Comparison of ENCODE assay signal across 22 cellular contexts in the genomic region with DNA sequence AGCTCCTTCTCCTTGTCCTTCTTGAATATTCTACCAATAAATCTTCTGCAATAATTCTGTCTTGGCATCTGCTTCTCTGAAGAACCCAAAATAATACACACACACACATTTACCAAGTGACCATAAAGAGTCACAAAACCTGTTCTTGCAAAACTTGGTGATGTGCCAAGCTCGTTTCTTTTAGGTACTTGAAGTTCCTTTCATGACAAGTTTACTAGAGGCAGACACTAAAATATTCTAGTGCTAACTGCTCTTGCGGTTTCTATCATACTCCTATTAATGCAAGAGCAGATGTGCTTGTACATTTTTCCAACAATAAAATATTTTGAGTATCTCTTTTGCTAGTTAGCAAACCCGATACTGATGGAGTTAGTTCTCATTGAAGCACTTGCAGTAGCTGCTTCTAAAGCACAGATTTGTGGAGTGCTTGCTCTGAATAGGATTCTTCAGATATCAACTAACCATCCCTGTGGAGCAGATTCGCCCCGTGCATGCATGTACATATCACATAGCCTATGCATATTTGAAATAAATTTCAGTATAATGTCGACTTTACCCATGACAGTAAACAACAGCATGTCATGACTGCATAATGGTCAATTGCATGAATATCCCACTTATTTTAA. TPM values are rescaled to one million over a fixed set of nuclear protein-coding genes. Genes with fewer than 3 reads are reported as not detected.
DNase-seq lines count a peak whose midpoint lies in the region; ATAC-seq and TF ChIP-seq lines count a peak whose summit lies in the region.
"Had no signal": no experiment of that assay in that cellular context is flagged by ENCODE, and none has a peak within 500 bp of the region (broad histone marks: within the 10 kb centered on the region; RNA-seq: fewer than 3 reads in every experiment).

No MANE protein-coding gene starts in this region.

- DNase-seq in Caco-2 = no peak
- peak; percentile 25 for DNase-seq in mucosa of gallbladder (ENCODE audit: low spot score)
- no peak for DNase-seq in right cardiac atrium
- no peak for DNase-seq in GM13976 (ENCODE audit: low spot score)
- DNase-seq in NCI-H1048 (lab: John Stamatoyannopoulos, UW) = no peak
- DNase-seq in stimulated activated CD4-positive, alpha-beta T cell treated with anti-CD3 and anti-CD28 coated beads, Interleukin-4, amount 100 ng/mL, for 24 hours = no peak
- DNase-seq: activated B cell treated with CpG ODN at 0.5 μM for 24 hours; activated effector memory CD4-positive, alpha-beta T cell treated with anti-CD3 and anti-CD28 coated beads, Interleukin-2, amount 50 U/mL, for 16 hours; anterior cingulate cortex; head of caudate nucleus; Karpas-422; NCI-H1930; NCI-H82; nucleus accumbens; T-helper 1 cell had no signal

- ATAC-seq in right cardiac atrium = no peak
- ATAC-seq: stimulated activated effector memory CD8-positive, alpha-beta T cell treated with anti-CD3 and anti-CD28 coated beads, Interleukin-12 subunit alpha, Interleukin-12 subunit beta, amount 100 ng/mL, for 72 hours had no signal

- no peak overlapping the region for H3K4me3 ChIP-seq in Caco-2 (ENCODE audit: low read depth, low read length)
- peak overlapping the region; percentile 47 for H3K4me3 ChIP-seq in Loucy (ENCODE audit: low read length, poor library complexity, severe bottlenecking)
- no peak overlapping the region for H3K4me3 ChIP-seq in right cardiac atrium (ENCODE audit: low read length)
- H3K4me3 ChIP-seq: upper lobe of left lung had no signal

- 53% methylated on average over 6 of the region's 6 CpGs for WGBS in right cardiac atrium

- H3K27me3 Mint-ChIP-seq in Caco-2 (ENCODE audit: insufficient read depth, unreplicated experiment) = no peaks in the 10 kb centered on the region
- H3K27me3 Mint-ChIP-seq: activated B cell treated with CpG ODN at 0.5 μM for 24 hours had no signal

- H3F3A ChIP-seq in Loucy (ENCODE audit: low read depth) = peaks cover 8% of the 10 kb centered on the region; the same call in 1 of the 2 replicates

- peak overlapping the region; percentile 22 for H3K27ac Mint-ChIP-seq in Caco-2 (ENCODE audit: unreplicated experiment)
- H3K27ac Mint-ChIP-seq: activated B cell treated with CpG ODN at 0.5 μM for 24 hours; stimulated activated effector memory CD8-positive, alpha-beta T cell treated with anti-CD3 and anti-CD28 coated beads, Interleukin-12 subunit alpha, Interleukin-12 subunit beta, amount 100 ng/mL, for 72 hours had no signal

- H3K9ac ChIP-seq in Loucy (ENCODE audit: low read depth, low read length, poor library complexity, severe bottlenecking) = peak overlapping the region; percentile 11

- CTCF ChIA-PET in Caco-2 (lab: Charles Lee) = interaction anchor here (1.4 kb wide), 1 partner anchor 158 kb away, joined by 4 read pairs; no protein-coding TSS in a partner anchor

- H3K9me2 ChIP-seq in Loucy (replicated peaks; ENCODE audit: low read depth, low read length) = no peaks in the 10 kb centered on the region

- no peak for TF ChIP-seq CTCF in Caco-2 (IDR thresholded peaks at IDR 0.05; ENCODE audit: insufficient read depth in 1 of 2, low read depth in 1 of 2, low read length in 1 of 2, severe bottlenecking in 1 of 2, unreplicated experiment in 1 of 2)
- no peak for TF ChIP-seq CTCF in Loucy (conservative IDR thresholded peaks at IDR 0.05; ENCODE audit: low read length)
- no peak for TF ChIP-seq CTCF in VCaP (conservative IDR thresholded peaks at IDR 0.05)
- no peak for TF ChIP-seq CTCF in GM13976 (IDR thresholded peaks at IDR 0.05; ENCODE audit: borderline replicate concordance, control extremely low read depth, extremely low read depth, insufficient read depth, missing control alignments)

- H3K9me3 ChIP-seq in Caco-2 (no peaks in the 10 kb centered on the region), Loucy (ENCODE audit: insufficient read depth, low read depth, low read length) (no peaks in the 10 kb centered on the region), right cardiac atrium (ENCODE audit: control insufficient read depth, low read length) (no peaks in the 10 kb centered on the region)
- H3K9me3 ChIP-seq: upper lobe of left lung had no signal

- intact Hi-C loops in Caco-2 (cut with micrococcal nuclease; ENCODE audit: unreplicated experiment) (loop anchor here (5.0 kb wide), 1 partner anchor 77 kb away; no protein-coding TSS in a partner anchor), right cardiac atrium (cut with DNase I) (no loop called here)

- H3K4me1 ChIP-seq in Caco-2 (peaks cover 35% of the 10 kb centered on the region), Loucy (ENCODE audit: insufficient read depth, low read length, poor library complexity, severe bottlenecking) (peaks cover 44% of the 10 kb centered on the region), right cardiac atrium (ENCODE audit: control insufficient read depth, insufficient read depth, low read length) (no peaks in the 10 kb centered on the region)

- H3K4me2 ChIP-seq in Loucy (ENCODE audit: low read depth, low read length, poor library complexity, severe bottlenecking) = peak overlapping the region; percentile 71

- POLR2A ChIA-PET in Caco-2 (lab: Charles Lee) = no interaction called here

- no peaks in the 10 kb centered on the region for H3K36me3 Mint-ChIP-seq in Caco-2 (ENCODE audit: insufficient read depth, unreplicated experiment)
- H3K36me3 Mint-ChIP-seq: stimulated activated effector memory CD8-positive, alpha-beta T cell treated with anti-CD3 and anti-CD28 coated beads, Interleukin-12 subunit alpha, Interleukin-12 subunit beta, amount 100 ng/mL, for 72 hours had no signal

- H3K4me3 Mint-ChIP-seq in Caco-2 (ENCODE audit: unreplicated experiment) = no peak overlapping the region
- H3K4me3 Mint-ChIP-seq: activated B cell treated with CpG ODN at 0.5 μM for 24 hours; stimulated activated effector memory CD8-positive, alpha-beta T cell treated with anti-CD3 and anti-CD28 coated beads, Interleukin-12 subunit alpha, Interleukin-12 subunit beta, amount 100 ng/mL, for 72 hours had no signal

- no peak overlapping the region for H2AFZ ChIP-seq in Loucy (ENCODE audit: low read length)

- peaks cover 19% of the 10 kb centered on the region for H3K4me1 Mint-ChIP-seq in Caco-2 (ENCODE audit: low read depth, unreplicated experiment)
- H3K4me1 Mint-ChIP-seq: stimulated activated effector memory CD8-positive, alpha-beta T cell treated with anti-CD3 and anti-CD28 coated beads, Interleukin-12 subunit alpha, Interleukin-12 subunit beta, amount 100 ng/mL, for 72 hours had no signal

- H3K36me3 ChIP-seq in Caco-2 (ENCODE audit: control insufficient read depth, insufficient read depth, low read length) (no peaks in the 10 kb centered on the region), Loucy (ENCODE audit: insufficient read depth, low read length) (no peaks in the 10 kb centered on the region)
- H3K36me3 ChIP-seq: upper lobe of left lung had no signal

- no peaks in the 10 kb centered on the region for H3K27me3 ChIP-seq in Caco-2 (replicated peaks; ENCODE audit: control insufficient read depth, insufficient read depth, low read length)
- H3K27me3 ChIP-seq in Loucy (ENCODE audit: insufficient read depth, low read length, poor library complexity, severe bottlenecking) = no peaks in the 10 kb centered on the region
- H3K27me3 ChIP-seq in right cardiac atrium (ENCODE audit: control insufficient read depth, insufficient read depth) = no peaks in the 10 kb centered on the region
- H3K27me3 ChIP-seq: upper lobe of left lung had no signal

- no TSS peak for BruUV-seq in Caco-2 (replicated peaks; lab: Mats Ljungman, UMichigan)

- no peaks in the 10 kb centered on the region for H3K9me3 Mint-ChIP-seq in Caco-2 (ENCODE audit: unreplicated experiment)
- H3K9me3 Mint-ChIP-seq: activated B cell treated with CpG ODN at 0.5 μM for 24 hours; stimulated activated effector memory CD8-positive, alpha-beta T cell treated with anti-CD3 and anti-CD28 coated beads, Interleukin-12 subunit alpha, Interleukin-12 subunit beta, amount 100 ng/mL, for 72 hours had no signal

- in situ Hi-C loops in GM13976 (cut with MboI; ENCODE audit: low sequenced_read_pairs, unreplicated experiment) = no loop called here

- no peaks in the 10 kb centered on the region for H3K79me2 ChIP-seq in Loucy (ENCODE audit: insufficient read depth, low read length)

- no peaks in the 10 kb centered on the region for H4K20me1 ChIP-seq in Loucy (ENCODE audit: insufficient read depth, low read length, poor library complexity, severe bottlenecking)

- H3K27ac ChIP-seq in VCaP = peak overlapping the region; percentile 80
- H3K27ac ChIP-seq in right cardiac atrium (ENCODE audit: low read length) = no peak overlapping the region
- H3K27ac ChIP-seq: HL-60, RWPE1, upper lobe of left lung had no signal

RNA-seq across cellular contexts. Expression of a gene that starts 23.2 kb away (rescaled TPM):
- total RNA-seq in Caco-2 (2022) (0.50 and 0.91 TPM in 2 replicates), mucosa of gallbladder (69.1 TPM), right cardiac atrium (not detected)
- not detected for polyA plus RNA-seq in right cardiac atrium
- total RNA-seq: skeletal muscle tissue had no signal

Comparison
In these comparisons a context has a peak if more than half of its experiments do, and no peak if none do; other contexts are left out.
1. RNA of a gene that starts 23.2 kb away (total RNA-seq): 69.1 TPM in mucosa of gallbladder (single experiment); 0.50 to 0.91 TPM in Caco-2 and not detected in right cardiac atrium; every median in the first group is over 10 times any median in the second.